In the genomic region with DNA sequence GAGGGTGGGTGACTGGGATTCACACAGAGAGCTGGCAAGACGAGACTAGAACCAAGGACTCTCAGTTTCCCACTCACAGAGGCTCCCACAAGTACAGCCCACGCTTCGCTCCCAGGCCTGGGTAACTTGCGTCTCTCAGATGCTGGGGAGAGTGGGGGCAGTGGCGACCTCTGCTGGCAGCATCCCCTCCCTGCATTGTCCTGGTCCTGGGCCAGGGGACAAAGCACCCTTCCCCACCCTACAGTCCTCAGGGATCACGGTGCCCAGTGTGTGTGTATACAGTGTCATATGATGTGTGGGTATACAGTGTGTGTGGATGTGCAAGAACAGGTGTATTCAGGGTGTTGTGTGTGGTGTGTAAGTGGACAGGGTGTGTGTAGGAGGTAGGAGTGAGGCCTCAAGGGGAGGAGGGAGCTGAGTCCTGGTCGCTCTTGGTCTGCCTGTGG, we compare ENCODE assay signal across 9 cellular contexts. TPM values are rescaled to one million over a fixed set of nuclear protein-coding genes. Genes with fewer than 3 reads are reported as not detected.
DNase-seq lines count a peak whose midpoint lies in the region; TF ChIP-seq lines count a peak whose summit lies in the region.
"Had no signal": no experiment of that assay in that cellular context is flagged by ENCODE, and none has a peak within 500 bp of the region (broad histone marks: within the 10 kb centered on the region; RNA-seq: fewer than 3 reads in every experiment).

No MANE protein-coding gene starts in this region.

- H3K27me3 ChIP-seq in endodermal cell (ENCODE audit: control insufficient read depth, insufficient read depth, low read length, poor library complexity, severe bottlenecking), result no peaks in the 10 kb centered on the region
- no peaks in the 10 kb centered on the region for H3K27me3 ChIP-seq in stomach smooth muscle (ENCODE audit: control insufficient read depth in 1 of 2, insufficient read depth in 2 of 2, low read length in 2 of 2)

- DNase-seq in G401 (ENCODE audit: low spot score) (peak; percentile 39), LHCN-M2 (ENCODE audit: low read depth) (peak; percentile 29), endodermal cell (peak; percentile 95), midbrain (lab: John Stamatoyannopoulos, UW) (peak; percentile 46), NCI-H2081 treated with DMSO at 0.1 percent for 48 hours (lab: John Stamatoyannopoulos, UW) (no peak), cortex of kidney (lab: John Stamatoyannopoulos, UW) (no peak)
- DNase-seq in activated CD8-positive, alpha-beta memory T cell treated with anti-CD3 and anti-CD28 coated beads for 24 hours, result peak; percentile 85

- no peaks in the 10 kb centered on the region for H3K27me3 Mint-ChIP-seq in endodermal cell (ENCODE audit: insufficient read depth)

- peaks cover 4% of the 10 kb centered on the region for H3K4me1 ChIP-seq in endodermal cell (ENCODE audit: control insufficient read depth, insufficient read depth, low read length)
- H3K4me1 ChIP-seq in stomach smooth muscle (ENCODE audit: control insufficient read depth, insufficient read depth, low read length), result peaks cover 17% of the 10 kb centered on the region

- no peaks in the 10 kb centered on the region for H3K36me3 ChIP-seq in endodermal cell (ENCODE audit: control insufficient read depth, insufficient read depth, low read length)
- peaks cover 6 to 16% of the 10 kb centered on the region in 2 donors for H3K36me3 ChIP-seq in stomach smooth muscle (ENCODE audit: control insufficient read depth in 2 of 2, insufficient read depth in 2 of 2, low read length in 2 of 2)

- H3K4me3 ChIP-seq in endodermal cell (ENCODE audit: low read length) (no peak overlapping the region), stomach smooth muscle (ENCODE audit: low read length in 2 of 2) (no peak overlapping the region)

- no peaks in the 10 kb centered on the region for H3K9me3 ChIP-seq in endodermal cell (ENCODE audit: control insufficient read depth, low read length)
- H3K9me3 ChIP-seq in stomach smooth muscle (ENCODE audit: control insufficient read depth in 2 of 2, low read length in 2 of 2), result no peaks in the 10 kb centered on the region

- in situ Hi-C loops in G401 (cut with HindIII; ENCODE audit: low sequenced_read_pairs), result no loop called here

- 33 to 38% methylated on average over 3 to 7 of the region's 7 CpGs for whole genome bisulfite sequencing in endodermal cell (ENCODE audit: insufficient coverage in 1 of 2, insufficient read length in 1 of 2), 2 experiments

- H3K27ac ChIP-seq in endodermal cell (ENCODE audit: low read depth, low read length) (no peak overlapping the region), stomach smooth muscle (ENCODE audit: low read length) (no peak overlapping the region)

- no peak overlapping the region for H3K27ac Mint-ChIP-seq in endodermal cell
- H3K27ac Mint-ChIP-seq: T-helper 1 cell treated with Interleukin-12 subunit alpha and Interleukin-12 subunit beta and Interleukin-4 antibody, amounts not matched to agents 30 μg/mL and 1 μg/mL, for 36 hours had no signal

- no peak overlapping the region for H3K4me3 Mint-ChIP-seq in endodermal cell
- H3K4me3 Mint-ChIP-seq: T-helper 1 cell treated with Interleukin-12 subunit alpha and Interleukin-12 subunit beta and Interleukin-4 antibody, amounts not matched to agents 30 μg/mL and 1 μg/mL, for 36 hours had no signal

- H3K9ac ChIP-seq in endodermal cell (ENCODE audit: extremely low read depth, low read length, poor library complexity, severe bottlenecking) (no peak overlapping the region), stomach smooth muscle (ENCODE audit: low read length in 2 of 2) (peak overlapping the region; percentile 47)

- H3K9me3 Mint-ChIP-seq in endodermal cell, result no peaks in the 10 kb centered on the region
- H3K9me3 Mint-ChIP-seq: T-helper 1 cell treated with Interleukin-12 subunit alpha and Interleukin-12 subunit beta and Interleukin-4 antibody, amounts not matched to agents 30 μg/mL and 1 μg/mL, for 36 hours had no signal

- H3K4me1 Mint-ChIP-seq in endodermal cell, result peaks cover 10% of the 10 kb centered on the region

- peak; percentile 97 for TF ChIP-seq CTCF in endodermal cell (conservative IDR thresholded peaks at IDR 0.05)

- H3K36me3 Mint-ChIP-seq in endodermal cell (ENCODE audit: low read depth), result peaks cover 35% of the 10 kb centered on the region

RNA-seq across cellular contexts. Expression of a gene that starts 12.8 kb away (rescaled TPM):
- total RNA-seq in G401 (2014; rRNA removed; shearing (Covaris generic)), result 7.1 and 8.2 TPM in 2 replicates
- total RNA-seq in LHCN-M2 (2014; rRNA removed) (8.4 and 8.8 TPM in 2 replicates), endodermal cell (10 to 100 TPM; 16.0 to 21.3 TPM)
- polyA plus RNA-seq in LHCN-M2 (2012), result 3.0 TPM
- 4.4 TPM for polyA plus RNA-seq in endodermal cell (2013, experiment 1 of 2)
- polyA plus RNA-seq in endodermal cell (2013, experiment 2 of 2), result 3.5 TPM

RNA-seq across cellular contexts. Expression of a gene that starts 26.0 kb away (rescaled TPM):
- 8.7 and 9.0 TPM in 2 replicates for total RNA-seq in G401 (2014; rRNA removed; shearing (Covaris generic))
- total RNA-seq in LHCN-M2 (2014; rRNA removed) (17.2 and 17.4 TPM in 2 replicates), endodermal cell (10 to 100 TPM; 54.3 to 66.6 TPM)
- 29.5 TPM for polyA plus RNA-seq in LHCN-M2 (2012)
- polyA plus RNA-seq in endodermal cell (2013, experiment 1 of 2), result 45.4 TPM
- polyA plus RNA-seq in endodermal cell (2013, experiment 2 of 2), result 46.2 TPM

RNA-seq across cellular contexts. Expression of a gene that starts 35.6 kb away (rescaled TPM):
- not detected in 2 replicates for total RNA-seq in G401 (2014; rRNA removed; shearing (Covaris generic))
- total RNA-seq in LHCN-M2 (2014; rRNA removed), result 0.13 TPM in 1 of 2 replicates, not detected in the other
- not detected for polyA plus RNA-seq in LHCN-M2 (2012)
- total RNA-seq in endodermal cell, result 1 to 10 TPM; 3.9 to 6.0 TPM
- polyA plus RNA-seq in endodermal cell (2013, experiment 1 of 2), result 1.5 TPM
- polyA plus RNA-seq in endodermal cell (2013, experiment 2 of 2), result 0.83 TPM

Comparison
In these comparisons a context has a peak if more than half of its experiments do, and no peak if none do; other contexts are left out.
1. DNase-seq: peak in G401 (single experiment), LHCN-M2 (single experiment), activated CD8-positive, alpha-beta memory T cell treated with anti-CD3 and anti-CD28 coated beads for 24 hours (single experiment), endodermal cell (single experiment) and midbrain (single experiment); none in NCI-H2081 treated with DMSO at 0.1 percent for 48 hours (single experiment) and cortex of kidney (single experiment).